Comparison of ENCODE assay signal across 10 cellular contexts in the genomic region with DNA sequence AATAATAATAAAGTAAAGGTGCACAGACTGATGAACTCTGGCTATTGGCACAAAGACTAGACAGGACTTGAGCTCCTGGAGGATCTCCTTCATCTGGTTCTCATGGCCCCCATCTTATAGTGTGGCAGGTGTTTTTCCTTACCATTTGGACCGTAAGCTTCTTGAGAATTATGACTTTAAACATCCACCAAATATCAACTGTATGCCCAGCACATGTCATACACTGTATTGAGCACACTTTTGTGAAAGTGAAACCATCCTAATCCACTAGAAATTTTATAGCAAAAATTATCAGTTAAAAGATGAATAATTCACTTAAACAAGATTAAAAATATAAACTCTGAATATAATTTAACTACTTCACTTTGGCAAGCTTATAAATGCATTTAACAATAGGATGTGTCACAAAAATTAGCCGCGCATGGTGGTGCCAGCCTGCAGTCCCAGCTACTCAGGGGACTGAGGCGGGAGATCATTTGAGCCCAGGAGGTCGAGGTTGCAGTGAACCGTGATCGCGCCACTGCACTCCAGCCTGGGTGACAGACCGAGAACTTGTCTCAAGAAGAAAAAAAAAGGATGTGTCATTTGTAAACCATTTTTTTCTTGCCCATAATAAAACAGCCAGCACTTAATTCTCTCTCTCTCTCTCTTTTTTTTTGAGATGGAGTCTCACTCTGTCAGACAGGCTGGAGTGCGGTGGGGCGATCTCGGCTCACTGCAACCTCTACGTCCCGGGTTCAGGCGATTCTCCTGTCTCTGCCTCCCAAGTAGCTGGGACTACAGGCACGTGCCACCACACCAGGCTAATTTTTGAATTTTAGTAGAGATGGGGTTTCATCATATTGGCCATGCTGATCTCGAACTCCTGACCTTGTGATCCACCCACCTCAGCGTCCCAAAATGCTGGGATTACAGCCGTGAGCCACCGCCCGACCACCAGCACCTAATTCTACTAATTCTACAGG.
A peak's percentile ranks its signal among the peaks of the same experiment; 100 is the strongest.
DNase-seq lines count a peak whose midpoint lies in the region; ATAC-seq lines count a peak whose summit lies in the region.
"Had no signal": no experiment of that assay in that cellular context is flagged by ENCODE, and none has a peak within 500 bp of the region (broad histone marks: within the 10 kb centered on the region; RNA-seq: fewer than 3 reads in every experiment).

No MANE protein-coding gene starts in this region.

- peak in 2 of 3 donors; percentile 36 for DNase-seq in effector memory CD4-positive, alpha-beta T cell
- DNase-seq in NCI-H524 (lab: John Stamatoyannopoulos, UW) (no peak), NCI-H510A treated with DMSO at 0.1 percent for 48 hours (lab: John Stamatoyannopoulos, UW) (no peak), putamen (ENCODE audit: low spot score) (no peak)
- DNase-seq: esophagus squamous epithelium, NCI-H1048 had no signal

- peak; percentile 48 for ATAC-seq in GM21367 (IDR thresholded peaks at IDR 0.05; ENCODE audit: unreplicated experiment)
- peak; percentile 48 for ATAC-seq in HG03521 (IDR thresholded peaks at IDR 0.05; ENCODE audit: unreplicated experiment)
- no peak for ATAC-seq in HG03025 (IDR thresholded peaks at IDR 0.05; ENCODE audit: low FRiP score, unreplicated experiment)

- no peaks in the 10 kb centered on the region for H3K9me3 ChIP-seq in effector memory CD4-positive, alpha-beta T cell (ENCODE audit: control insufficient read depth, low read length)
- H3K9me3 ChIP-seq: esophagus squamous epithelium had no signal

- peaks cover 56% of the 10 kb centered on the region for H3K4me1 ChIP-seq in effector memory CD4-positive, alpha-beta T cell (ENCODE audit: control insufficient read depth, insufficient read depth, low read length, poor library complexity, severe bottlenecking)

- peak overlapping the region; percentile 39; the same call in 1 of the 2 replicates for H3K4me3 ChIP-seq in GM08714 (ENCODE audit: low read length)
- peak overlapping the region; percentile 31 for H3K4me3 ChIP-seq in effector memory CD4-positive, alpha-beta T cell (ENCODE audit: insufficient read depth, low read depth, low read length, poor library complexity, severe bottlenecking)

- peak overlapping the region; percentile 66 for H3K27ac ChIP-seq in effector memory CD4-positive, alpha-beta T cell (ENCODE audit: insufficient read depth, low read length, poor library complexity, severe bottlenecking)
- H3K27ac ChIP-seq: esophagus squamous epithelium had no signal

- H3K36me3 ChIP-seq in effector memory CD4-positive, alpha-beta T cell (ENCODE audit: control insufficient read depth, insufficient read depth, low read length), result no peaks in the 10 kb centered on the region
- H3K36me3 ChIP-seq: esophagus squamous epithelium had no signal

- H3K27me3 ChIP-seq in effector memory CD4-positive, alpha-beta T cell (replicated peaks; ENCODE audit: control insufficient read depth, insufficient read depth, low read length, poor library complexity, severe bottlenecking), result no peaks in the 10 kb centered on the region
- H3K27me3 ChIP-seq: esophagus squamous epithelium had no signal

Comparison
In these comparisons a context has a peak if more than half of its experiments do, and no peak if none do; other contexts are left out.
1. DNase-seq: peak in effector memory CD4-positive, alpha-beta T cell (2 of 3); none in NCI-H524 (0 of 2), NCI-H510A treated with DMSO at 0.1 percent for 48 hours (single experiment) and putamen (single experiment).